Comparison of ENCODE assay signal across 1 cellular context in the genomic region with DNA sequence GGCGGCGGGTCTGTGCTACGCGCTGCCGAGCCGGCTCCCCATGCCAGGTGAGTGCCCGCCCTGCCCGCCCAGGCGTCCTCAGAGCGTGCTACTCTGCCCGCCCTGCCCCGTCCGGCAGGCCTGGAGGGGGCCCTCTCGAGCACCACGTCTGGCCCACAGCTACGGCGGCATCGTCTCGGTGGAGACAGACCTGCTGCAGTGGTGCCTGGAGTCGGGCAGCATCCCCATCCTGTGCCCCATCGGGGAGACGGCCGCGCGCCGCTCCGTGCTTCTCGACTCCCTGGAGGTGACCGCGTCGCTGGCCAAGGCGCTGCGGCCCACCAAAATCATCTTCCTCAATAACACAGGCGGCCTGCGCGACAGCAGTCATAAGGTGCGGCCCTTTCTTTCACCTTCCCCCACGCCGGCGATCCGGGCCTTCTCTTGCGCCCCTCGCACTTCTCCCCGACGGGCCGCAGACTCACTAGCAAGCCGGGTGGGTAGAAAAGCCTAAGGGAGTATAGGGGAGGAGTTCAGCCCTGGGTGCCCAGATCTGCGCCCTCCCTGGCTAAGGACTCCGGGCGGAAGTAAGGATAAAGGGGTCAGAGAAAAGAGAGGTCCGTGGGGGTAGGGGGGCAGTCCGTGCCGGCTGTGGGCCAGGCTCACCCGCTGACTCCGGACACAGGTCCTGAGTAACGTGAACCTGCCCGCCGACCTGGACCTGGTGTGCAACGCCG.
TF ChIP-seq lines count a peak whose summit lies in the region.

No MANE protein-coding gene starts in this region.

TF ChIP-seq in HepG2, 621 proteins besides CTCF, POLR2A, EP300 and RAD21 (continued from another document):
- TF ChIP-seq ZNF407 (CRISPR knock-in tag; IDR thresholded peaks at IDR 0.05; ENCODE audit: not compliant biosample characterization) (peak; percentile 40), ZNF253 (CRISPR knock-in tag; IDR thresholded peaks at IDR 0.05; ENCODE audit: borderline replicate concordance) (no peak), BCL6 (CRISPR knock-in tag; IDR thresholded peaks at IDR 0.05) (no peak), GATAD2A (CRISPR knock-in tag; IDR thresholded peaks at IDR 0.05) (no peak), CEBPZ (IDR thresholded peaks at IDR 0.05; ENCODE audit: low read length) (no peak), PHF5A (CRISPR knock-in tag; IDR thresholded peaks at IDR 0.05; ENCODE audit: low read depth, unreplicated experiment) (no peak), ZNF230 (CRISPR knock-in tag; IDR thresholded peaks at IDR 0.05) (no peak), KAT7 (CRISPR knock-in tag; IDR thresholded peaks at IDR 0.05; ENCODE audit: borderline replicate concordance) (no peak), ZFP36L2 (CRISPR knock-in tag; IDR thresholded peaks at IDR 0.05) (no peak), ZNF558 (CRISPR knock-in tag; IDR thresholded peaks at IDR 0.05; ENCODE audit: borderline replicate concordance) (no peak)
- TF ChIP-seq, protein P1, sequence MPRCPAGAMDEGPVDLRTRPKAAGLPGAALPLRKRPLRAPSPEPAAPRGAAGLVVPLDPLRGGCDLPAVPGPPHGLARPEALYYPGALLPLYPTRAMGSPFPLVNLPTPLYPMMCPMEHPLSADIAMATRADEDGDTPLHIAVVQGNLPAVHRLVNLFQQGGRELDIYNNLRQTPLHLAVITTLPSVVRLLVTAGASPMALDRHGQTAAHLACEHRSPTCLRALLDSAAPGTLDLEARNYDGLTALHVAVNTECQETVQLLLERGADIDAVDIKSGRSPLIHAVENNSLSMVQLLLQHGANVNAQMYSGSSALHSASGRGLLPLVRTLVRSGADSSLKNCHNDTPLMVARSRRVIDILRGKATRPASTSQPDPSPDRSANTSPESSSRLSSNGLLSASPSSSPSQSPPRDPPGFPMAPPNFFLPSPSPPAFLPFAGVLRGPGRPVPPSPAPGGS (CRISPR knock-in tag; IDR thresholded peaks at IDR 0.05) = no peak
- TF ChIP-seq, protein P2, sequence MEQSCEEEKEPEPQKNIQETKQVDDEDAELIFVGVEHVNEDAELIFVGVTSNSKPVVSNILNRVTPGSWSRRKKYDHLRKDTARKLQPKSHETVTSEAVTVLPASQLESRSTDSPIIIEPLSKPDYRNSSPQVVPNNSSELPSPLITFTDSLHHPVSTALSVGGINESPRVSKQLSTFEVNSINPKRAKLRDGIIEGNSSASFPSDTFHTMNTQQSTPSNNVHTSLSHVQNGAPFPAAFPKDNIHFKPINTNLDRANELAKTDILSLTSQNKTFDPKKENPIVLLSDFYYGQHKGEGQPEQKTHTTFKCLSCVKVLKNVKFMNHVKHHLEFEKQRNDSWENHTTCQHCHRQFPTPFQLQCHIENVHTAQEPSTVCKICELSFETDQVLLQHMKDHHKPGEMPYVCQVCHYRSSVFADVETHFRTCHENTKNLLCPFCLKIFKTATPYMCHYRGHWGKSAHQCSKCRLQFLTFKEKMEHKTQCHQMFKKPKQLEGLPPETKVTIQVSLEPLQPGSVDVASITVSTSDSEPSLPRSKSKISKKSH (CRISPR knock-in tag; IDR thresholded peaks at IDR 0.05; ENCODE audit: borderline replicate concordance) = no peak
- TF ChIP-seq, protein P3, sequence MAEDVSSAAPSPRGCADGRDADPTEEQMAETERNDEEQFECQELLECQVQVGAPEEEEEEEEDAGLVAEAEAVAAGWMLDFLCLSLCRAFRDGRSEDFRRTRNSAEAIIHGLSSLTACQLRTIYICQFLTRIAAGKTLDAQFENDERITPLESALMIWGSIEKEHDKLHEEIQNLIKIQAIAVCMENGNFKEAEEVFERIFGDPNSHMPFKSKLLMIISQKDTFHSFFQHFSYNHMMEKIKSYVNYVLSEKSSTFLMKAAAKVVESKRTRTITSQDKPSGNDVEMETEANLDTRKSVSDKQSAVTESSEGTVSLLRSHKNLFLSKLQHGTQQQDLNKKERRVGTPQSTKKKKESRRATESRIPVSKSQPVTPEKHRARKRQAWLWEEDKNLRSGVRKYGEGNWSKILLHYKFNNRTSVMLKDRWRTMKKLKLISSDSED (CRISPR knock-in tag; IDR thresholded peaks at IDR 0.05) = no peak
